Comparison of ENCODE assay signal across 6 cellular contexts in the genomic region with DNA sequence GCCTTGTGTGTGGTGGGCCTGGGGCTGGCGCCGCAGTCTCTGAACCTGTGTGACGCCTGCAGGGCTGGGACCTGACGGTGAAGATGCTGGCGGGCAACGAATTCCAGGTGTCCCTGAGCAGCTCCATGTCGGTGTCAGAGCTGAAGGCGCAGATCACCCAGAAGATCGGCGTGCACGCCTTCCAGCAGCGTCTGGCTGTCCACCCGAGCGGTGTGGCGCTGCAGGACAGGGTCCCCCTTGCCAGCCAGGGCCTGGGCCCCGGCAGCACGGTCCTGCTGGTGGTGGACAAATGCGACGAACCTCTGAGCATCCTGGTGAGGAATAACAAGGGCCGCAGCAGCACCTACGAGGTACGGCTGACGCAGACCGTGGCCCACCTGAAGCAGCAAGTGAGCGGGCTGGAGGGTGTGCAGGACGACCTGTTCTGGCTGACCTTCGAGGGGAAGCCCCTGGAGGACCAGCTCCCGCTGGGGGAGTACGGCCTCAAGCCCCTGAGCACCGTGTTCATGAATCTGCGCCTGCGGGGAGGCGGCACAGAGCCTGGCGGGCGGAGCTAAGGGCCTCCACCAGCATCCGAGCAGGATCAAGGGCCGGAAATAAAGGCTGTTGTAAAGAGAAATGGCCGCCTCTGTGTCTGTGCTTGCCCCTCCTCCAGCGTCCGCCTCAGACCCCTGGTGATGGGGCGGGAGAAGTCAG. TPM values are rescaled to one million over a fixed set of nuclear protein-coding genes. Genes with fewer than 3 reads are reported as not detected.
DNase-seq lines count a peak whose midpoint lies in the region; ATAC-seq and TF ChIP-seq lines count a peak whose summit lies in the region.

No MANE protein-coding gene starts in this region.

- H3K4me3 ChIP-seq in esophagus muscularis mucosa, result peak overlapping the region; percentile 65 to 76 (median 68)

- peaks cover 26% of the 10 kb centered on the region for H3K4me1 Mint-ChIP-seq in stimulated activated memory B cell treated with anti-CD40 and anti-IgM and Interleukin-4, amounts not matched to agents 10 μg/mL and 1 μg/mL and 100 μg/mL, for 72 hours

- intact Hi-C loops in esophagus muscularis mucosa (cut with DNase I), result no loop called here

- no peaks in the 10 kb centered on the region for H3K36me3 Mint-ChIP-seq in stimulated activated memory B cell treated with anti-CD40 and anti-IgM and Interleukin-4, amounts not matched to agents 10 μg/mL and 1 μg/mL and 100 μg/mL, for 72 hours

- peaks cover 4% of the 10 kb centered on the region for H3K27me3 Mint-ChIP-seq in stimulated activated memory B cell treated with anti-CD40 and anti-IgM and Interleukin-4, amounts not matched to agents 10 μg/mL and 1 μg/mL and 100 μg/mL, for 72 hours

- H3K36me3 ChIP-seq in esophagus muscularis mucosa, result no peaks in the 10 kb centered on the region

- 41% methylated on average over 5 of the region's 41 CpGs for WGBS in esophagus muscularis mucosa

- ATAC-seq in stimulated activated memory B cell treated with anti-CD40 and anti-IgM and Interleukin-4, amounts not matched to agents 10 μg/mL and 1 μg/mL and 100 μg/mL, for 72 hours, result no peak
- ATAC-seq in HG03571 (IDR thresholded peaks at IDR 0.05; ENCODE audit: unreplicated experiment) (no peak), HG02852 (IDR thresholded peaks at IDR 0.05; ENCODE audit: unreplicated experiment) (no peak)

- no peak for TF ChIP-seq EP300 in esophagus muscularis mucosa (IDR thresholded peaks at IDR 0.05)

- no peaks in the 10 kb centered on the region for H3K9me3 Mint-ChIP-seq in stimulated activated memory B cell treated with anti-CD40 and anti-IgM and Interleukin-4, amounts not matched to agents 10 μg/mL and 1 μg/mL and 100 μg/mL, for 72 hours

- H3K27ac ChIP-seq in esophagus muscularis mucosa (replicated peaks in 1 of 4), result peak overlapping the region; percentile 85 to 93 (median 91)

- DNase-seq in DMS53 (lab: John Stamatoyannopoulos, UW) (peak; percentile 88), RKO (ENCODE audit: low spot score) (peak; percentile 79), esophagus muscularis mucosa (ENCODE audit: extremely low spot score) (no peak)

- H3K9me3 ChIP-seq in esophagus muscularis mucosa, result no peaks in the 10 kb centered on the region

- no peak for TF ChIP-seq POLR2A in esophagus muscularis mucosa (IDR thresholded peaks at IDR 0.05; ENCODE audit: low read depth)

- no peaks in the 10 kb centered on the region for H3K27me3 ChIP-seq in esophagus muscularis mucosa

- peak overlapping the region; percentile 84 for H3K4me3 Mint-ChIP-seq in stimulated activated memory B cell treated with anti-CD40 and anti-IgM and Interleukin-4, amounts not matched to agents 10 μg/mL and 1 μg/mL and 100 μg/mL, for 72 hours

- peaks cover 18 to 34% (median 29%) of the 10 kb centered on the region in 4 donors for H3K4me1 ChIP-seq in esophagus muscularis mucosa

- no peak for TF ChIP-seq CTCF in esophagus muscularis mucosa (IDR thresholded peaks at IDR 0.05)

- H3K27ac Mint-ChIP-seq in stimulated activated memory B cell treated with anti-CD40 and anti-IgM and Interleukin-4, amounts not matched to agents 10 μg/mL and 1 μg/mL and 100 μg/mL, for 72 hours, result peak overlapping the region; percentile 93

RNA-seq across cellular contexts. Expression of gene ISG15, which starts 0.8 kb away (rescaled TPM):
- 10 to 100 TPM; 39.4 to 74.9 (median 41.1) TPM for total RNA-seq in esophagus muscularis mucosa

RNA-seq across cellular contexts. Expression of gene AGRN, which starts 5.8 kb away (rescaled TPM):
- 10 to 100 TPM; 17.0 to 31.6 (median 22.6) TPM for total RNA-seq in esophagus muscularis mucosa

RNA-seq across cellular contexts. Expression of gene HES4, which starts 14.2 kb away (rescaled TPM):
- 10 to 100 TPM; 37.8 to 90.4 (median 65.0) TPM for total RNA-seq in esophagus muscularis mucosa

RNA-seq across cellular contexts. Expression of gene PERM1, which starts 32.2 kb away (rescaled TPM):
- total RNA-seq in esophagus muscularis mucosa, result under 1 TPM; 0.11 to 0.50 (median 0.30) TPM

RNA-seq across cellular contexts. Expression of gene PLEKHN1, which starts 47.8 kb away (rescaled TPM):
- total RNA-seq in esophagus muscularis mucosa, result under 1 TPM in 3 of 4 donors, not detected in 1; 0.17 to 0.50 (median 0.19) TPM
